1 cellular context compared by ENCODE assay signal in genomic region chr5:154858251-154858971, GRCh38.
TF ChIP-seq lines count a peak whose summit lies in the region.

TSS of gene CNOT8 (plus strand) at chr5:154858627. CDS start at chr5:154863279, 4,652 bp downstream.

TF ChIP-seq in GM12878, 131 proteins besides CTCF, POLR2A, EP300 and RAD21 (continued from another document and continues in another):
- TF ChIP-seq MLLT1 (IDR thresholded peaks at IDR 0.05) = no peak
- TF ChIP-seq KLF5 (IDR thresholded peaks at IDR 0.05; ENCODE audit: partially characterized antibody) = no peak
- TF ChIP-seq SMC3 (IDR thresholded peaks at IDR 0.05; ENCODE audit: borderline replicate concordance, low read length) = no peak
- no peak for TF ChIP-seq LARP7 (IDR thresholded peaks at IDR 0.05)
- TF ChIP-seq ZNF384 (IDR thresholded peaks at IDR 0.05; ENCODE audit: borderline replicate concordance, low read depth, low read length) = no peak
- TF ChIP-seq SMARCA5 (IDR thresholded peaks at IDR 0.05) = no peak; the same call in 1 of the 2 replicates
- TF ChIP-seq KDM1A (IDR thresholded peaks at IDR 0.05; ENCODE audit: borderline replicate concordance) = no peak
- TF ChIP-seq FOXM1 (IDR thresholded peaks at IDR 0.05; ENCODE audit: low read depth, low read length) = no peak
- TF ChIP-seq TARDBP (IDR thresholded peaks at IDR 0.05; ENCODE audit: borderline replicate concordance) = peak; percentile 38; the same call in 1 of the 2 replicates
- TF ChIP-seq WRNIP1 (IDR thresholded peaks at IDR 0.05; ENCODE audit: borderline replicate concordance, low read depth, low read length) = no peak
- TF ChIP-seq CBX3 (IDR thresholded peaks at IDR 0.05; ENCODE audit: borderline replicate concordance, low read depth) = no peak
- no peak for TF ChIP-seq ATF3 (IDR thresholded peaks at IDR 0.05; ENCODE audit: borderline replicate concordance, extremely low read depth, low read depth, low read length)
- TF ChIP-seq CBX5 (IDR thresholded peaks at IDR 0.05; ENCODE audit: low read depth) = peak; percentile 87; the same call in 1 of the 2 replicates
- peak; percentile 9 for TF ChIP-seq BCL3 (IDR thresholded peaks at IDR 0.05; ENCODE audit: borderline replicate concordance, insufficient read depth, low read depth, low read length, poor library complexity, severe bottlenecking)
- TF ChIP-seq SRF (IDR thresholded peaks at IDR 0.05; ENCODE audit: low read depth in 2 of 2, low read length in 2 of 2) = no peak
- 0 out of 2 replicates have a peak, but pooled peaks have one; percentile 46 for TF ChIP-seq CHD2 (IDR thresholded peaks at IDR 0.05; ENCODE audit: borderline replicate concordance, low read depth, low read length)
- TF ChIP-seq IKZF2 (IDR thresholded peaks at IDR 0.05) = peak in 1 of 2 experiments; percentile 10; a peak in 1 of 4 replicates
- TF ChIP-seq CHD1 (IDR thresholded peaks at IDR 0.05; ENCODE audit: low read depth, low read length) = 0 out of 2 replicates have a peak, but pooled peaks have one; percentile 34
- TF ChIP-seq ZNF622 (IDR thresholded peaks at IDR 0.05) = no peak
- TF ChIP-seq POLR2AphosphoS2 (IDR thresholded peaks at IDR 0.05; ENCODE audit: low read depth, low read length) = peak; percentile 44; the same call in 1 of the 2 replicates
- peak; percentile 37; the same call in 1 of the 2 replicates for TF ChIP-seq NRF1 (conservative IDR thresholded peaks at IDR 0.05; ENCODE audit: low read depth, low read length)
- no peak for TF ChIP-seq SREBF2 (IDR thresholded peaks at IDR 0.05; ENCODE audit: low read length)
- no peak for TF ChIP-seq SREBF1 (IDR thresholded peaks at IDR 0.05; ENCODE audit: low read length)
- no peak for TF ChIP-seq ZSCAN29 (IDR thresholded peaks at IDR 0.05)
- TF ChIP-seq ZNF687 (IDR thresholded peaks at IDR 0.05) = no peak
- TF ChIP-seq RELB (IDR thresholded peaks at IDR 0.05; ENCODE audit: low read depth) = no peak
- 0 out of 2 replicates have a peak, but pooled peaks have one; percentile 36 for TF ChIP-seq STAT1 (conservative IDR thresholded peaks at IDR 0.05)
- no peak for TF ChIP-seq JUNB (IDR thresholded peaks at IDR 0.05)
- TF ChIP-seq E2F4 (IDR thresholded peaks at IDR 0.05; ENCODE audit: low read depth, low read length) = no peak
- peak; percentile 70 to 79 for TF ChIP-seq EGR1 (IDR thresholded peaks at IDR 0.05; ENCODE audit: borderline replicate concordance in 1 of 2, low read depth in 2 of 2, low read length in 2 of 2)
- TF ChIP-seq SUPT20H (IDR thresholded peaks at IDR 0.05; ENCODE audit: borderline replicate concordance, control insufficient read depth, low read depth, low read length) = no peak
- no peak for TF ChIP-seq ATF7 (IDR thresholded peaks at IDR 0.05; ENCODE audit: low read depth)
- TF ChIP-seq HSF1 (IDR thresholded peaks at IDR 0.05; ENCODE audit: low read depth, low read length) = no peak
- peak; percentile 64 for TF ChIP-seq RUNX3 (IDR thresholded peaks at IDR 0.05; ENCODE audit: low read length)
- no peak for TF ChIP-seq BCL11A (IDR thresholded peaks at IDR 0.05; ENCODE audit: low read depth, low read length)
- peak; percentile 73 to 88; a peak in 3 of 4 replicates for TF ChIP-seq BHLHE40 (IDR thresholded peaks at IDR 0.05; ENCODE audit: borderline replicate concordance in 1 of 2, low read depth in 2 of 2, low read length in 1 of 2)
- no peak for TF ChIP-seq CEBPZ (IDR thresholded peaks at IDR 0.05; ENCODE audit: low read depth, low read length)
- no peak for TF ChIP-seq ZBTB33 (IDR thresholded peaks at IDR 0.05)
- TF ChIP-seq EZH2 (IDR thresholded peaks at IDR 0.05; ENCODE audit: borderline replicate concordance, control insufficient read depth, low read depth, low read length) = no peak
- no peak for TF ChIP-seq ELK1 (IDR thresholded peaks at IDR 0.05; ENCODE audit: low read depth, low read length)
- TF ChIP-seq NFXL1 (IDR thresholded peaks at IDR 0.05; ENCODE audit: borderline replicate concordance) = no peak
- TF ChIP-seq RBBP5 (conservative IDR thresholded peaks at IDR 0.05) = no peak
- TF ChIP-seq NR2C1 (IDR thresholded peaks at IDR 0.05) = peak; percentile 94
- TF ChIP-seq SUZ12 (IDR thresholded peaks at IDR 0.05; ENCODE audit: unreplicated experiment) = no peak
